Comparison of ENCODE assay signal across 9 cellular contexts in the genomic region with DNA sequence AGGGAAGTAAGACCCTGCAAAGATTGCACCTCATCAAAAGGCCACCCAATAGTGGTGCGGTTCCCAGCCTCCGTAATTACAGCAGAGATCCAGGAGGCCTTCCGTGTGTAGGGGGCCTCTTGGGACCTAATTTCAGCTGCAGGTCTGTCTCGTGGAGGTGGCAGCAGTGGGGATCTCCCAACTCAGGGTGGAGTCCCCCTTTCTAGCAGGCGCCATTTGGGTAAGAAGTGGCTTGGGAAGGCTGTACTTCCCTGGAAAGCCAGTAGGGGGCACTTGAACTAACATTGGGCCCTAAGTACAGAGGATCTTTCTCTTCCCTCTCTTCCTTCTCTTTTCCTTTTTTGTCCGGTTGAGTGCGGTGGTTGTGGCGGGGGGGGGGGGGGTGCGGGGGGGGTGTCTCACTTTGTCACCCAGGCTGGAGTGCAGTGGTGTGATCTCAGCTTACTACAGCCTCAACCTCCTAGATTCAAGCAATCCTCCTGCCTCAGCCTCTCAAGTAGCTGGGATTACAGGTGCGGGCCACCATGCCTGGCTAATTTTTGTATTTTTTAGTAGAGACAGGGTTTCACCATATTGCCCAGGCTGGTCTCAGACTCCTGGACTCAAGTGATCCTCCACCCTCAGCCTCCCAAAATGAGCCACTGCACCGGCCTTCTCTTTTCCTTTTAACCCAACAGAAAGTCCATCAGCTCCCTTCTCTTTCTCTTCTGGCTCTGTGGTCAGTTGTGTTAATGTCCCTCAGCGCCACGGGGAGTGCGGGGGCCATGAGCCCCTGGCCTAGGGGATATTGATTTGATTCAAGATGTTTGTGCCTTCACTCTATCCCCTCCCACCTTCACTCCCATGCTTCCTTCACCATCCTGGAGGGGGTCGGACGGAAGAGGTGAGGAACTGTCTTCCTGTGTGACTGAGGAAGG. TPM values are rescaled to one million over a fixed set of nuclear protein-coding genes. Genes with fewer than 3 reads are reported as not detected.
DNase-seq lines count a peak whose midpoint lies in the region; ATAC-seq, FAIRE-seq and TF ChIP-seq lines count a peak whose summit lies in the region.
"Had no signal": no experiment of that assay in that cellular context is flagged by ENCODE, and none has a peak within 500 bp of the region (broad histone marks: within the 10 kb centered on the region; RNA-seq: fewer than 3 reads in every experiment).

No MANE protein-coding gene starts in this region.

- H3K27me3 ChIP-seq in kidney epithelial cell (ENCODE audit: control insufficient read depth, insufficient read depth, low read length) (no peaks in the 10 kb centered on the region), small intestine (ENCODE audit: control insufficient read depth in 2 of 2, insufficient read depth in 2 of 2, low read length in 2 of 2) (no peaks in the 10 kb centered on the region)

- WGBS in small intestine, 3 donors, result 89 to 92% (median 91%) methylated on average over 12 to 16 of the region's 16 CpGs

- peaks cover 2% of the 10 kb centered on the region for H3K4me1 Mint-ChIP-seq in CD14-positive monocyte

- no peaks in the 10 kb centered on the region for H3K27me3 Mint-ChIP-seq in CD14-positive monocyte (ENCODE audit: low read depth in 3 of 3)
- H3K27me3 Mint-ChIP-seq: IgD-negative memory B cell had no signal

- no peaks in the 10 kb centered on the region for H3K36me3 ChIP-seq in kidney epithelial cell (ENCODE audit: control insufficient read depth, insufficient read depth, low read length)
- H3K36me3 ChIP-seq in small intestine (ENCODE audit: control insufficient read depth in 2 of 2, insufficient read depth in 2 of 2, low read length in 2 of 2), result peaks cover under 1 to 2% of the 10 kb centered on the region in 2 donors

- in situ Hi-C loops in GM13976 (cut with MboI; ENCODE audit: low sequenced_read_pairs, unreplicated experiment), result loop anchor here (10.0 kb wide), 1 partner anchor 210 kb away; no protein-coding TSS in a partner anchor

- no peak overlapping the region for H3K4me3 Mint-ChIP-seq in CD14-positive monocyte
- H3K4me3 Mint-ChIP-seq: IgD-negative memory B cell had no signal

- H3K9me3 Mint-ChIP-seq in CD14-positive monocyte, result no peaks in the 10 kb centered on the region
- H3K9me3 Mint-ChIP-seq: IgD-negative memory B cell had no signal

- peak; percentile 67 for TF ChIP-seq CTCF in CD14-positive monocyte (IDR thresholded peaks at IDR 0.05)
- TF ChIP-seq CTCF in GM13976 (IDR thresholded peaks at IDR 0.05; ENCODE audit: borderline replicate concordance, control extremely low read depth, extremely low read depth, insufficient read depth, missing control alignments), result peak; percentile 40
- TF ChIP-seq CTCF in kidney epithelial cell (IDR thresholded peaks at IDR 0.05; ENCODE audit: insufficient read depth, low read length, poor library complexity, severe bottlenecking), result peak; percentile 64

- intact Hi-C loops in CD14-positive monocyte (cut with micrococcal nuclease) (no loop called here), posterior cingulate gyrus (cut with DNase I) (loop anchor here (5.0 to 10.0 kb wide), 2 partner anchors 333 to 590 kb away; partner anchors contain the start of gene NCOA1)

- no peaks in the 10 kb centered on the region for H3K9me3 ChIP-seq in small intestine (ENCODE audit: control insufficient read depth, low read depth)

- H3K27ac ChIP-seq in small intestine (ENCODE audit: low read depth in 1 of 2, low read length in 1 of 2), result no peak overlapping the region

- no peak for FAIRE-seq in small intestine (lab: Jason Lieb, UNC)

- peaks cover 45 to 54% of the 10 kb centered on the region in 2 donors for H3K36me3 Mint-ChIP-seq in CD14-positive monocyte

- DNase-seq in CD14-positive monocyte (ENCODE audit: low spot score) (no peak), GM13976 (ENCODE audit: low spot score) (no peak), kidney epithelial cell (ENCODE audit: low read depth) (no peak), small intestine (no peak), posterior cingulate gyrus (no peak)
- DNase-seq in activated CD4-positive, alpha-beta T cell treated with anti-CD3 and anti-CD28 coated beads, Interleukin-2, amount 50 U/mL, for 1 hour, result peak; percentile 28

- H3K4me3 ChIP-seq in kidney epithelial cell (ENCODE audit: low read depth, low read length), result no peak overlapping the region
- H3K4me3 ChIP-seq in small intestine (ENCODE audit: low read depth in 1 of 2, low read length in 2 of 2), result no peak overlapping the region

- H3K4me1 ChIP-seq in small intestine (ENCODE audit: control insufficient read depth in 2 of 2, insufficient read depth in 1 of 2, low read depth in 1 of 2, low read length in 1 of 2), result peaks cover 0 to 2% of the 10 kb centered on the region in 2 donors

- H3K27ac Mint-ChIP-seq in CD14-positive monocyte, result peak overlapping the region in 5 of 7 donors; percentile 14 to 57 (median 46)
- H3K27ac Mint-ChIP-seq: IgD-negative memory B cell had no signal

- no peak for ATAC-seq in GM19463 (IDR thresholded peaks at IDR 0.05; ENCODE audit: unreplicated experiment)
- ATAC-seq in GM19455 (IDR thresholded peaks at IDR 0.05; ENCODE audit: unreplicated experiment), result no peak

RNA-seq across cellular contexts. Expression of gene CENPO, which starts 32.0 kb away (rescaled TPM):
- 1 to 10 TPM; 1.6 to 2.3 TPM for polyA plus RNA-seq in CD14-positive monocyte
- 8.5 and 10.9 TPM in 2 replicates for total RNA-seq in kidney epithelial cell
- 1 to 10 TPM; 1.4 to 9.1 (median 2.7) TPM for polyA plus RNA-seq in small intestine

RNA-seq across cellular contexts. Expression of gene PTRHD1, which starts 32.0 kb away (rescaled TPM):
- polyA plus RNA-seq in CD14-positive monocyte, result 10 to 100 TPM; 78.6 to 86.2 TPM
- 32.0 and 54.0 TPM in 2 replicates for total RNA-seq in kidney epithelial cell
- 10 to 100 TPM; 36.9 to 43.0 (median 42.9) TPM for polyA plus RNA-seq in small intestine
